Comparison of ENCODE assay signal across 8 cellular contexts in genomic region chr11:76558473-76558872, GRCh38.
"Had no signal": no experiment of that assay in that cellular context is flagged by ENCODE, and none has a peak within 500 bp of the region (broad histone marks: within the 10 kb centered on the region; RNA-seq: fewer than 3 reads in every experiment).

No MANE protein-coding gene starts in this region.

- ATAC-seq: GM23338 had no signal

- H2AFZ ChIP-seq: GM23338 had no signal

- DNase-seq: H9, HCEC 1CT, KG1 had no signal

- H3K27ac Mint-ChIP-seq: GM23338, H9, IgD-negative memory B cell had no signal

- H3K4me2 ChIP-seq: GM23338 had no signal

- H3K9me3 Mint-ChIP-seq: GM23338, IgD-negative memory B cell had no signal

- FAIRE-seq: H1, H54, HTR-8/SVneo had no signal

- H3K36me3 Mint-ChIP-seq: IgD-negative memory B cell had no signal

- H3K4me3 ChIP-seq: GM23338 had no signal

- H3K4me3 Mint-ChIP-seq: GM23338, H9, IgD-negative memory B cell had no signal
